In genomic region chr1:158028956-158029355, GRCh38 we compare ENCODE assay signal across 2 cellular contexts.
TF ChIP-seq lines count a peak whose summit lies in the region.

No MANE protein-coding gene starts in this region.

TF ChIP-seq in HCT116, 20 proteins besides CTCF, POLR2A, EP300 and RAD21:
- TF ChIP-seq JUND (IDR thresholded peaks at IDR 0.05) (no peak), EZH2 (IDR thresholded peaks at IDR 0.05) (no peak), ZFX (IDR thresholded peaks at IDR 0.05) (no peak), ELF1 (IDR thresholded peaks at IDR 0.05; ENCODE audit: borderline replicate concordance, low read depth) (no peak), FOSL1 (IDR thresholded peaks at IDR 0.05; ENCODE audit: low read depth) (no peak), SRF (IDR thresholded peaks at IDR 0.05; ENCODE audit: low read depth) (no peak)

TF ChIP-seq in SK-N-SH, 30 proteins besides CTCF, POLR2A, EP300 and RAD21:
- TF ChIP-seq SMC3 (IDR thresholded peaks at IDR 0.05; ENCODE audit: low read depth, low read length) (no peak), POLR2AphosphoS5 (IDR thresholded peaks at IDR 0.05; ENCODE audit: low read depth, low read length) (peak; percentile 19; the same call in 1 of the 2 replicates), MAX (IDR thresholded peaks at IDR 0.05; ENCODE audit: low read depth) (peak; percentile 57; the same call in 1 of the 2 replicates), EZH2phosphoT487 (IDR thresholded peaks at IDR 0.05; ENCODE audit: borderline replicate concordance, low read depth) (no peak), GATA2 (CRISPR knock-in tag; IDR thresholded peaks at IDR 0.05) (no peak), RCOR1 (IDR thresholded peaks at IDR 0.05; ENCODE audit: low read length) (no peak), JUND (IDR thresholded peaks at IDR 0.05) (no peak), RFX5 (IDR thresholded peaks at IDR 0.05; ENCODE audit: low read length) (no peak), REST (IDR thresholded peaks at IDR 0.05; ENCODE audit: low read depth, low read length) (no peak), TCF12 (IDR thresholded peaks at IDR 0.05) (no peak), TAF1 (IDR thresholded peaks at IDR 0.05; ENCODE audit: borderline replicate concordance, low read depth, low read length) (no peak), GABPA (IDR thresholded peaks at IDR 0.05; ENCODE audit: low read depth) (no peak), YY1 (IDR thresholded peaks at IDR 0.05; ENCODE audit: low read depth) (no peak), FOSL2 (IDR thresholded peaks at IDR 0.05; ENCODE audit: borderline replicate concordance, low read depth) (peak; percentile 22; the same call in 1 of the 2 replicates), PBX3 (IDR thresholded peaks at IDR 0.05) (no peak), TEAD4 (IDR thresholded peaks at IDR 0.05; ENCODE audit: borderline replicate concordance, insufficient read depth) (no peak), NFIC (IDR thresholded peaks at IDR 0.05; ENCODE audit: borderline replicate concordance) (peak; percentile 11; the same call in 1 of the 2 replicates), MXI1 (IDR thresholded peaks at IDR 0.05; ENCODE audit: low read depth, low read length) (no peak), ELF1 (IDR thresholded peaks at IDR 0.05) (no peak)
